In the genomic region with DNA sequence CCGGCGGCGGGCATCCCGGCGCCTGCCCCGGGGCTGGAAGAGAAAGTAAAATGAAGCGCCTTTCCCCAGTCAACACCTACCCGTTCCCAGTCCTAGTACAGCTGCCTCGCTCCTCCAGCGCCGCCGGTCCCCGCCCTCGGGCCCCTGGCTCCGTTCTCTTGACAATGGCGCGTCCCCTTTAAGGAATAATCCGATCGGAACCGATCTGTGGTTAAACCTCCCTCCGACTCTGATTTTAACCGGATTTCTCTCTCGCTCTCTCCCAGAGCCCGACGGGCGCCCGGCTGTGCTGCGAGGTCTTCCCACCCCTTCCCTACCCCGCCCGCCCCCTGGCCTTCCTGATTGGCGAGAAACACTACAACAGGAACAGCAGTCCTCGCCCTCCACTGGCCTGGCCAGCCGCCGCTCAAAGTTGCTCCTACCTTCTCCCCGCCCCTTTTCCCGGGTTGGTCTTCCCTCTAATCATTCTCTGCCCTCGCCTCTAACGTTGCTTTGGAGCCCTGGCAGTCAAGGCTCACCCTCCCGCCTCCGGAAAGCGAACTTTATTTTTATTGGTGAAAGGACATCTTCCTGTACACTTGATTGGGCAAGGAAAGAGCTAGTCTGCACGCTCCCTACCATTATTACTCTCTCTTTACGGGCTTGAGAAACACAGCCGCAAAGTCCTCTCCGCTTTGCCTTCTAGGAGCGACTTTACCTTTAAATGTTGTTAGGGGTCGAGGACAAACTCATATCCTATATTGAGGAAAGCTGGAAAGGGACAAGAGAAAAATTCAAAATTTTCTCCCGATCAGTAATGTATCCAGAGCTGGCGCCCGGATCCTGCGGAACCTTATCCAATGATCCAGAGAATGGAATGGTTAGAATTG, we compare ENCODE assay signal across 1 cellular context.
TF ChIP-seq lines count a peak whose summit lies in the region.

A gene (minus strand): TSS at position 282 of the 869 bp plus-strand sequence. CDS start 145,869 bp downstream, outside the sequence.

TF ChIP-seq in HepG2, 621 proteins besides CTCF, POLR2A, EP300 and RAD21 (continued from another document and continues in another):
- TF ChIP-seq SRSF9 (IDR thresholded peaks at IDR 0.05; ENCODE audit: borderline replicate concordance, insufficient read depth, low read depth, low read length, poor library complexity, severe bottlenecking): no peak
- no peak; the same call in 1 of the 2 replicates for TF ChIP-seq CCDC6 (CRISPR knock-in tag; IDR thresholded peaks at IDR 0.05)
- TF ChIP-seq, protein P1, sequence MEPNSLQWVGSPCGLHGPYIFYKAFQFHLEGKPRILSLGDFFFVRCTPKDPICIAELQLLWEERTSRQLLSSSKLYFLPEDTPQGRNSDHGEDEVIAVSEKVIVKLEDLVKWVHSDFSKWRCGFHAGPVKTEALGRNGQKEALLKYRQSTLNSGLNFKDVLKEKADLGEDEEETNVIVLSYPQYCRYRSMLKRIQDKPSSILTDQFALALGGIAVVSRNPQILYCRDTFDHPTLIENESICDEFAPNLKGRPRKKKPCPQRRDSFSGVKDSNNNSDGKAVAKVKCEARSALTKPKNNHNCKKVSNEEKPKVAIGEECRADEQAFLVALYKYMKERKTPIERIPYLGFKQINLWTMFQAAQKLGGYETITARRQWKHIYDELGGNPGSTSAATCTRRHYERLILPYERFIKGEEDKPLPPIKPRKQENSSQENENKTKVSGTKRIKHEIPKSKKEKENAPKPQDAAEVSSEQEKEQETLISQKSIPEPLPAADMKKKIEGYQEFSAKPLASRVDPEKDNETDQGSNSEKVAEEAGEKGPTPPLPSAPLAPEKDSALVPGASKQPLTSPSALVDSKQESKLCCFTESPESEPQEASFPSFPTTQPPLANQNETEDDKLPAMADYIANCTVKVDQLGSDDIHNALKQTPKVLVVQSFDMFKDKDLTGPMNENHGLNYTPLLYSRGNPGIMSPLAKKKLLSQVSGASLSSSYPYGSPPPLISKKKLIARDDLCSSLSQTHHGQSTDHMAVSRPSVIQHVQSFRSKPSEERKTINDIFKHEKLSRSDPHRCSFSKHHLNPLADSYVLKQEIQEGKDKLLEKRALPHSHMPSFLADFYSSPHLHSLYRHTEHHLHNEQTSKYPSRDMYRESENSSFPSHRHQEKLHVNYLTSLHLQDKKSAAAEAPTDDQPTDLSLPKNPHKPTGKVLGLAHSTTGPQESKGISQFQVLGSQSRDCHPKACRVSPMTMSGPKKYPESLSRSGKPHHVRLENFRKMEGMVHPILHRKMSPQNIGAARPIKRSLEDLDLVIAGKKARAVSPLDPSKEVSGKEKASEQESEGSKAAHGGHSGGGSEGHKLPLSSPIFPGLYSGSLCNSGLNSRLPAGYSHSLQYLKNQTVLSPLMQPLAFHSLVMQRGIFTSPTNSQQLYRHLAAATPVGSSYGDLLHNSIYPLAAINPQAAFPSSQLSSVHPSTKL (CRISPR knock-in tag; IDR thresholded peaks at IDR 0.05): no peak
- TF ChIP-seq NR2C2 (CRISPR knock-in tag; IDR thresholded peaks at IDR 0.05; ENCODE audit: borderline replicate concordance): no peak
- 0 out of 2 replicates have a peak, but pooled peaks have one; percentile 3 for TF ChIP-seq ZBTB21 (CRISPR knock-in tag; IDR thresholded peaks at IDR 0.05)
- no peak for TF ChIP-seq TCF7L2 (IDR thresholded peaks at IDR 0.05; ENCODE audit: low read depth, low read length)
- TF ChIP-seq, protein P2, sequence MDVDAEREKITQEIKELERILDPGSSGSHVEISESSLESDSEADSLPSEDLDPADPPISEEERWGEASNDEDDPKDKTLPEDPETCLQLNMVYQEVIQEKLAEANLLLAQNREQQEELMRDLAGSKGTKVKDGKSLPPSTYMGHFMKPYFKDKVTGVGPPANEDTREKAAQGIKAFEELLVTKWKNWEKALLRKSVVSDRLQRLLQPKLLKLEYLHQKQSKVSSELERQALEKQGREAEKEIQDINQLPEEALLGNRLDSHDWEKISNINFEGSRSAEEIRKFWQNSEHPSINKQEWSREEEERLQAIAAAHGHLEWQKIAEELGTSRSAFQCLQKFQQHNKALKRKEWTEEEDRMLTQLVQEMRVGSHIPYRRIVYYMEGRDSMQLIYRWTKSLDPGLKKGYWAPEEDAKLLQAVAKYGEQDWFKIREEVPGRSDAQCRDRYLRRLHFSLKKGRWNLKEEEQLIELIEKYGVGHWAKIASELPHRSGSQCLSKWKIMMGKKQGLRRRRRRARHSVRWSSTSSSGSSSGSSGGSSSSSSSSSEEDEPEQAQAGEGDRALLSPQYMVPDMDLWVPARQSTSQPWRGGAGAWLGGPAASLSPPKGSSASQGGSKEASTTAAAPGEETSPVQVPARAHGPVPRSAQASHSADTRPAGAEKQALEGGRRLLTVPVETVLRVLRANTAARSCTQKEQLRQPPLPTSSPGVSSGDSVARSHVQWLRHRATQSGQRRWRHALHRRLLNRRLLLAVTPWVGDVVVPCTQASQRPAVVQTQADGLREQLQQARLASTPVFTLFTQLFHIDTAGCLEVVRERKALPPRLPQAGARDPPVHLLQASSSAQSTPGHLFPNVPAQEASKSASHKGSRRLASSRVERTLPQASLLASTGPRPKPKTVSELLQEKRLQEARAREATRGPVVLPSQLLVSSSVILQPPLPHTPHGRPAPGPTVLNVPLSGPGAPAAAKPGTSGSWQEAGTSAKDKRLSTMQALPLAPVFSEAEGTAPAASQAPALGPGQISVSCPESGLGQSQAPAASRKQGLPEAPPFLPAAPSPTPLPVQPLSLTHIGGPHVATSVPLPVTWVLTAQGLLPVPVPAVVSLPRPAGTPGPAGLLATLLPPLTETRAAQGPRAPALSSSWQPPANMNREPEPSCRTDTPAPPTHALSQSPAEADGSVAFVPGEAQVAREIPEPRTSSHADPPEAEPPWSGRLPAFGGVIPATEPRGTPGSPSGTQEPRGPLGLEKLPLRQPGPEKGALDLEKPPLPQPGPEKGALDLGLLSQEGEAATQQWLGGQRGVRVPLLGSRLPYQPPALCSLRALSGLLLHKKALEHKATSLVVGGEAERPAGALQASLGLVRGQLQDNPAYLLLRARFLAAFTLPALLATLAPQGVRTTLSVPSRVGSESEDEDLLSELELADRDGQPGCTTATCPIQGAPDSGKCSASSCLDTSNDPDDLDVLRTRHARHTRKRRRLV (CRISPR knock-in tag; IDR thresholded peaks at IDR 0.05): no peak
- no peak for TF ChIP-seq PPARG (CRISPR knock-in tag; conservative IDR thresholded peaks at IDR 0.05)
- no peak for TF ChIP-seq ZNF761 (CRISPR knock-in tag; conservative IDR thresholded peaks at IDR 0.05)
- no peak for TF ChIP-seq AGO1 (IDR thresholded peaks at IDR 0.05; ENCODE audit: low read depth, low read length, poor library complexity, severe bottlenecking)
- no peak for TF ChIP-seq ZFP82 (CRISPR knock-in tag; IDR thresholded peaks at IDR 0.05; ENCODE audit: borderline replicate concordance)
- TF ChIP-seq KMT2A (CRISPR knock-in tag; IDR thresholded peaks at IDR 0.05): no peak
- TF ChIP-seq RFXAP (CRISPR knock-in tag; IDR thresholded peaks at IDR 0.05; ENCODE audit: borderline replicate concordance): peak; percentile 44; the same call in 1 of the 2 replicates
- TF ChIP-seq ZBTB20 (CRISPR knock-in tag; IDR thresholded peaks at IDR 0.05; ENCODE audit: borderline replicate concordance, low read depth): no peak
- peak; percentile 24 for TF ChIP-seq SALL1 (CRISPR knock-in tag; IDR thresholded peaks at IDR 0.05)
- TF ChIP-seq ZNF776 (CRISPR knock-in tag; IDR thresholded peaks at IDR 0.05): no peak
- TF ChIP-seq ZNF724P (CRISPR knock-in tag; IDR thresholded peaks at IDR 0.05; ENCODE audit: borderline replicate concordance): no peak
- TF ChIP-seq ZNF33A (CRISPR knock-in tag; IDR thresholded peaks at IDR 0.05; ENCODE audit: borderline replicate concordance): no peak
- no peak for TF ChIP-seq ZIK1 (CRISPR knock-in tag; IDR thresholded peaks at IDR 0.05; ENCODE audit: borderline replicate concordance, low read depth)
- peak; percentile 85 for TF ChIP-seq POLR2G (IDR thresholded peaks at IDR 0.05; ENCODE audit: low read depth, low read length)
- TF ChIP-seq CBX2 (IDR thresholded peaks at IDR 0.05; ENCODE audit: low read depth, low read length): no peak
- TF ChIP-seq CBX2 (CRISPR knock-in tag; IDR thresholded peaks at IDR 0.05; ENCODE audit: low read depth): no peak
- TF ChIP-seq, protein P3, sequence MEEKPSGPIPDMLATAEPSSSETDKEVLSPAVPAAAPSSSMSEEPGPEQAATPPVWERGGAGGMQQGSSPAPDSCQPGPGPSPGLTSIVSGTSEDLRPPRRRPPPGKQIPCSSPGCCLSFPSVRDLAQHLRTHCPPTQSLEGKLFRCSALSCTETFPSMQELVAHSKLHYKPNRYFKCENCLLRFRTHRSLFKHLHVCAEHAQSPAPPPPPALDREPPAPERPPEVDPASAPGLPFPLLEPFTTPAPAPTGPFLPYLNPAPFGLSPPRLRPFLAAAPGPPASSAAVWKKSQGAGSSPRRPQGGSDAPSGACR (CRISPR knock-in tag; IDR thresholded peaks at IDR 0.05): no peak
- no peak for TF ChIP-seq ZNF274 (CRISPR knock-in tag; IDR thresholded peaks at IDR 0.05)
- no peak for TF ChIP-seq ZNF367 (CRISPR knock-in tag; IDR thresholded peaks at IDR 0.05; ENCODE audit: borderline replicate concordance)
- no peak for TF ChIP-seq ZNF282 (IDR thresholded peaks at IDR 0.05; ENCODE audit: partially characterized antibody)
- TF ChIP-seq, protein P4, sequence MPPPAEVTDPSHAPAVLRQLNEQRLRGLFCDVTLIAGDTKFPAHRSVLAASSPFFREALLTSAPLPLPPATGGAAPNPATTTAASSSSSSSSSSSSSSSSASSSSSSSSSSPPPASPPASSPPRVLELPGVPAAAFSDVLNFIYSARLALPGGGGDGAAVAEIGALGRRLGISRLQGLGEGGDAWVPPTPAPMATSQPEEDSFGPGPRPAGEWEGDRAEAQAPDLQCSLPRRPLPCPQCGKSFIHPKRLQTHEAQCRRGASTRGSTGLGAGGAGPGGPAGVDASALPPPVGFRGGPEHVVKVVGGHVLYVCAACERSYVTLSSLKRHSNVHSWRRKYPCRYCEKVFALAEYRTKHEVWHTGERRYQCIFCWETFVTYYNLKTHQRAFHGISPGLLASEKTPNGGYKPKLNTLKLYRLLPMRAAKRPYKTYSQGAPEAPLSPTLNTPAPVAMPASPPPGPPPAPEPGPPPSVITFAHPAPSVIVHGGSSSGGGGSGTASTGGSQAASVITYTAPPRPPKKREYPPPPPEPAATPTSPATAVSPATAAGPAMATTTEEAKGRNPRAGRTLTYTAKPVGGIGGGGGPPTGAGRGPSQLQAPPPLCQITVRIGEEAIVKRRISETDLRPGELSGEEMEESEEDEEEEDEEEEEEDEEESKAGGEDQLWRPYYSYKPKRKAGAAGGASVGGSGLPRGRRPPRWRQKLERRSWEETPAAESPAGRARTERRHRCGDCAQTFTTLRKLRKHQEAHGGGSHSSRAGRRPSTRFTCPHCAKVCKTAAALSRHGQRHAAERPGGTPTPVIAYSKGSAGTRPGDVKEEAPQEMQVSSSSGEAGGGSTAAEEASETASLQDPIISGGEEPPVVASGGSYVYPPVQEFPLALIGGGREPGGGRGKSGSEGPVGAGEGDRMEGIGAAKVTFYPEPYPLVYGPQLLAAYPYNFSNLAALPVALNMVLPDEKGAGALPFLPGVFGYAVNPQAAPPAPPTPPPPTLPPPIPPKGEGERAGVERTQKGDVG (CRISPR knock-in tag; IDR thresholded peaks at IDR 0.05; ENCODE audit: borderline replicate concordance): no peak
- TF ChIP-seq SAP130 (CRISPR knock-in tag; IDR thresholded peaks at IDR 0.05; ENCODE audit: low read depth): peak; percentile 68
- 0 out of 2 replicates have a peak, but pooled peaks have one; percentile 25 for TF ChIP-seq ZNF232 (CRISPR knock-in tag; IDR thresholded peaks at IDR 0.05; ENCODE audit: borderline replicate concordance)
- TF ChIP-seq ISL2 (CRISPR knock-in tag; IDR thresholded peaks at IDR 0.05): no peak
- TF ChIP-seq ZNF337 (CRISPR knock-in tag; IDR thresholded peaks at IDR 0.05; ENCODE audit: borderline replicate concordance, low read depth): no peak
- TF ChIP-seq ZSCAN29 (CRISPR knock-in tag; conservative IDR thresholded peaks at IDR 0.05): peak; percentile 98
- TF ChIP-seq JUNB (CRISPR knock-in tag; IDR thresholded peaks at IDR 0.05; ENCODE audit: borderline replicate concordance): no peak
- TF ChIP-seq, protein P5, sequence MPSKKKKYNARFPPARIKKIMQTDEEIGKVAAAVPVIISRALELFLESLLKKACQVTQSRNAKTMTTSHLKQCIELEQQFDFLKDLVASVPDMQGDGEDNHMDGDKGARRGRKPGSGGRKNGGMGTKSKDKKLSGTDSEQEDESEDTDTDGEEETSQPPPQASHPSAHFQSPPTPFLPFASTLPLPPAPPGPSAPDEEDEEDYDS (CRISPR knock-in tag; IDR thresholded peaks at IDR 0.05): peak; percentile 95
- no peak for TF ChIP-seq RARG (CRISPR knock-in tag; IDR thresholded peaks at IDR 0.05; ENCODE audit: low read depth)
- TF ChIP-seq, protein P6, sequence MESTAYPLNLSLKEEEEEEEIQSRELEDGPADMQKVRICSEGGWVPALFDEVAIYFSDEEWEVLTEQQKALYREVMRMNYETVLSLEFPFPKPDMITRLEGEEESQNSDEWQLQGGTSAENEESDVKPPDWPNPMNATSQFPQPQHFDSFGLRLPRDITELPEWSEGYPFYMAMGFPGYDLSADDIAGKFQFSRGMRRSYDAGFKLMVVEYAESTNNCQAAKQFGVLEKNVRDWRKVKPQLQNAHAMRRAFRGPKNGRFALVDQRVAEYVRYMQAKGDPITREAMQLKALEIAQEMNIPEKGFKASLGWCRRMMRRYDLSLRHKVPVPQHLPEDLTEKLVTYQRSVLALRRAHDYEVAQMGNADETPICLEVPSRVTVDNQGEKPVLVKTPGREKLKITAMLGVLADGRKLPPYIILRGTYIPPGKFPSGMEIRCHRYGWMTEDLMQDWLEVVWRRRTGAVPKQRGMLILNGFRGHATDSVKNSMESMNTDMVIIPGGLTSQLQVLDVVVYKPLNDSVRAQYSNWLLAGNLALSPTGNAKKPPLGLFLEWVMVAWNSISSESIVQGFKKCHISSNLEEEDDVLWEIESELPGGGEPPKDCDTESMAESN (CRISPR knock-in tag; conservative IDR thresholded peaks at IDR 0.05): no peak
- no peak for TF ChIP-seq ZNF678 (CRISPR knock-in tag; IDR thresholded peaks at IDR 0.05)
- no peak for TF ChIP-seq ZNF615 (CRISPR knock-in tag; IDR thresholded peaks at IDR 0.05; ENCODE audit: borderline replicate concordance)
- no peak for TF ChIP-seq BHLHE40 (IDR thresholded peaks at IDR 0.05; ENCODE audit: low read length)
- TF ChIP-seq, protein P7, sequence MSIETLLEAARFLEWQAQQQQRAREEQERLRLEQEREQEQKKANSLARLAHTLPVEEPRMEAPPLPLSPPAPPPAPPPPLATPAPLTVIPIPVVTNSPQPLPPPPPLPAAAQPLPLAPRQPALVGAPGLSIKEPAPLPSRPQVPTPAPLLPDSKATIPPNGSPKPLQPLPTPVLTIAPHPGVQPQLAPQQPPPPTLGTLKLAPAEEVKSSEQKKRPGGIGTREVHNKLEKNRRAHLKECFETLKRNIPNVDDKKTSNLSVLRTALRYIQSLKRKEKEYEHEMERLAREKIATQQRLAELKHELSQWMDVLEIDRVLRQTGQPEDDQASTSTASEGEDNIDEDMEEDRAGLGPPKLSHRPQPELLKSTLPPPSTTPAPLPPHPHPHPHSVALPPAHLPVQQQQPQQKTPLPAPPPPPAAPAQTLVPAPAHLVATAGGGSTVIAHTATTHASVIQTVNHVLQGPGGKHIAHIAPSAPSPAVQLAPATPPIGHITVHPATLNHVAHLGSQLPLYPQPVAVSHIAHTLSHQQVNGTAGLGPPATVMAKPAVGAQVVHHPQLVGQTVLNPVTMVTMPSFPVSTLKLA (IDR thresholded peaks at IDR 0.05): no peak
- 0 out of 2 replicates have a peak, but pooled peaks have one; percentile 22 for TF ChIP-seq MIXL1 (CRISPR knock-in tag; IDR thresholded peaks at IDR 0.05)
